Comparison of ENCODE assay signal across 9 cellular contexts in genomic region chr11:441043-441417, GRCh38. TPM values are rescaled to one million over a fixed set of nuclear protein-coding genes. Genes with fewer than 3 reads are reported as not detected.
A peak's percentile ranks its signal among the peaks of the same experiment; 100 is the strongest.
DNase-seq lines count a peak whose midpoint lies in the region; ATAC-seq and TF ChIP-seq lines count a peak whose summit lies in the region.
"Had no signal": no experiment of that assay in that cellular context is flagged by ENCODE, and none has a peak within 500 bp of the region (broad histone marks: within the 10 kb centered on the region; RNA-seq: fewer than 3 reads in every experiment).

No MANE protein-coding gene starts in this region.

- H3K4me3 Mint-ChIP-seq in activated CD8-positive, alpha-beta T cell treated with anti-CD3 and anti-CD28 coated beads, Interleukin-2, amount 10 ng/mL, durations not matched to agents 7 days and 5 days = peak overlapping the region; percentile 74

- no peak for TF ChIP-seq CTCF in BE2C (IDR thresholded peaks at IDR 0.05; ENCODE audit: low read depth, low read length)

- H3K36me3 ChIP-seq in BE2C = no peaks in the 10 kb centered on the region

- no peaks in the 10 kb centered on the region for H3K36me3 Mint-ChIP-seq in activated CD8-positive, alpha-beta T cell treated with anti-CD3 and anti-CD28 coated beads, Interleukin-2, amount 10 ng/mL, durations not matched to agents 7 days and 5 days (ENCODE audit: low read depth)

- H3K27ac Mint-ChIP-seq in activated CD8-positive, alpha-beta T cell treated with anti-CD3 and anti-CD28 coated beads, Interleukin-2, amount 10 ng/mL, durations not matched to agents 7 days and 5 days = no peak overlapping the region

- DNase-seq in left ventricle myocardium superior (peak; percentile 25), Right ventricle myocardium inferior (ENCODE audit: missing footprints) (no peak), left colon (no peak), HK-2 (ENCODE audit: unreplicated experiment) (no peak), BE2C (no peak)
- no peak for DNase-seq in activated CD8-positive, alpha-beta T cell treated with anti-CD3 and anti-CD28 coated beads, Interleukin-2, amount 10 ng/mL, durations not matched to agents 7 days and 5 days
- DNase-seq: dorsolateral prefrontal cortex had no signal

- intact Hi-C loops in left ventricle myocardium superior (cut with micrococcal nuclease) = no loop called here
- intact Hi-C loops in Right ventricle myocardium inferior (cut with DNase I) = no loop called here
- intact Hi-C loops in left colon (cut with DNase I, micrococcal nuclease) = no loop called here

- no peaks in the 10 kb centered on the region for H3K4me1 ChIP-seq in BE2C

- H3K27me3 Mint-ChIP-seq in activated CD8-positive, alpha-beta T cell treated with anti-CD3 and anti-CD28 coated beads, Interleukin-2, amount 10 ng/mL, durations not matched to agents 7 days and 5 days (ENCODE audit: low read depth) = peaks cover 8% of the 10 kb centered on the region

- ATAC-seq in left ventricle myocardium superior = no peak
- ATAC-seq in Right ventricle myocardium inferior = no peak
- no peak for ATAC-seq in activated CD8-positive, alpha-beta T cell treated with anti-CD3 and anti-CD28 coated beads, Interleukin-2, amount 10 ng/mL, durations not matched to agents 7 days and 5 days
- peak; percentile 26 for ATAC-seq in left colon
- no peak for ATAC-seq in HG03280 (IDR thresholded peaks at IDR 0.05; ENCODE audit: unreplicated experiment)
- ATAC-seq in GM18907 (IDR thresholded peaks at IDR 0.05; ENCODE audit: unreplicated experiment) = no peak

- no peaks in the 10 kb centered on the region for H3K27me3 ChIP-seq in BE2C

- CTCF ChIA-PET in activated CD8-positive, alpha-beta T cell treated with anti-CD3 and anti-CD28 coated beads, Interleukin-2, amount 10 ng/mL, durations not matched to agents 7 days and 5 days (lab: Charles Lee) = interaction anchor here (1.0 to 1.5 kb wide), 2 partner anchors 9 to 78 kb away, joined by 3 to 8 read pairs; partner anchors contain the start of gene PTDSS2

- H3K4me1 Mint-ChIP-seq in activated CD8-positive, alpha-beta T cell treated with anti-CD3 and anti-CD28 coated beads, Interleukin-2, amount 10 ng/mL, durations not matched to agents 7 days and 5 days (ENCODE audit: low read depth) = peaks cover 41% of the 10 kb centered on the region

- no peak overlapping the region for H3K4me3 ChIP-seq in BE2C (ENCODE audit: low read depth, low read length)
- H3K4me3 ChIP-seq: dorsolateral prefrontal cortex had no signal

- no peaks in the 10 kb centered on the region for H3K9me3 ChIP-seq in BE2C

- POLR2A ChIA-PET in activated CD8-positive, alpha-beta T cell treated with anti-CD3 and anti-CD28 coated beads, Interleukin-2, amount 10 ng/mL, durations not matched to agents 7 days and 5 days (lab: Charles Lee) = interaction anchor here (0.7 to 1.2 kb wide), 3 partner anchors 9 to 24 kb away, joined by 3 to 4 read pairs (median 3); no protein-coding TSS in a partner anchor

- H3K9me3 Mint-ChIP-seq in activated CD8-positive, alpha-beta T cell treated with anti-CD3 and anti-CD28 coated beads, Interleukin-2, amount 10 ng/mL, durations not matched to agents 7 days and 5 days (ENCODE audit: insufficient read depth) = no peaks in the 10 kb centered on the region

RNA-seq across cellular contexts. Expression of gene ANO9, which starts 0.8 kb away (rescaled TPM):
- 1.3 TPM for total RNA-seq in left ventricle myocardium superior
- 0.41 TPM for total RNA-seq in Right ventricle myocardium inferior
- 10 to 100 TPM; 72.6 to 78.9 TPM for total RNA-seq in activated CD8-positive, alpha-beta T cell treated with anti-CD3 and anti-CD28 coated beads, Interleukin-2, amount 10 ng/mL, durations not matched to agents 7 days and 5 days
- 100 to 1,000 TPM; 141 to 180 TPM for total RNA-seq in left colon
- polyA plus RNA-seq in BE2C (2012; ENCODE audit: insufficient read depth, insufficient read length, low read depth) = not detected

RNA-seq across cellular contexts. Expression of gene PTDSS2, which starts 9.0 kb away (rescaled TPM):
- 31.8 TPM for total RNA-seq in left ventricle myocardium superior
- total RNA-seq in Right ventricle myocardium inferior = 27.8 TPM
- 10 to 100 TPM; 24.6 to 26.1 TPM for total RNA-seq in activated CD8-positive, alpha-beta T cell treated with anti-CD3 and anti-CD28 coated beads, Interleukin-2, amount 10 ng/mL, durations not matched to agents 7 days and 5 days
- 10 to 100 TPM; 23.3 to 27.4 TPM for total RNA-seq in left colon
- 22.9 TPM for polyA plus RNA-seq in BE2C (2012; ENCODE audit: insufficient read depth, insufficient read length, low read depth)

RNA-seq across cellular contexts. Expression of gene SIGIRR, which starts 26.2 kb away (rescaled TPM):
- total RNA-seq in left ventricle myocardium superior (47.5 TPM), Right ventricle myocardium inferior (50.0 TPM), left colon (100 to 1,000 TPM; 123 to 152 TPM)
- 100 to 1,000 TPM; 160 to 168 TPM for total RNA-seq in activated CD8-positive, alpha-beta T cell treated with anti-CD3 and anti-CD28 coated beads, Interleukin-2, amount 10 ng/mL, durations not matched to agents 7 days and 5 days
- polyA plus RNA-seq in BE2C (2012; ENCODE audit: insufficient read depth, insufficient read length, low read depth) = 7.9 TPM

RNA-seq across cellular contexts. Expression of gene PKP3, which starts 47.0 kb away (rescaled TPM):
- total RNA-seq in left ventricle myocardium superior (0.84 TPM), Right ventricle myocardium inferior (0.32 TPM), left colon (100 to 1,000 TPM; 168 to 194 TPM)
- total RNA-seq in activated CD8-positive, alpha-beta T cell treated with anti-CD3 and anti-CD28 coated beads, Interleukin-2, amount 10 ng/mL, durations not matched to agents 7 days and 5 days = under 1 TPM in 1 of 2 experiments, not detected in 1; 0.13 TPM
- polyA plus RNA-seq in BE2C (2012; ENCODE audit: insufficient read depth, insufficient read length, low read depth) = not detected

Comparison
In these comparisons a context has a peak if more than half of its experiments do, and no peak if none do; other contexts are left out.
1. RNA of gene ANO9, which starts 0.8 kb away (total RNA-seq): 141 to 180 TPM in left colon and 72.6 to 78.9 TPM in activated CD8-positive, alpha-beta T cell treated with anti-CD3 and anti-CD28 coated beads, Interleukin-2, amount 10 ng/mL, durations not matched to agents 7 days and 5 days; 1.3 TPM in left ventricle myocardium superior (single experiment) and 0.41 TPM in Right ventricle myocardium inferior (single experiment); every median in the first group is over 10 times any median in the second.